Comparison of ENCODE assay signal across 11 cellular contexts in genomic region chr17:39097159-39097519, GRCh38. TPM values are rescaled to one million over a fixed set of nuclear protein-coding genes. Genes with fewer than 3 reads are reported as not detected.
A peak's percentile ranks its signal among the peaks of the same experiment; 100 is the strongest.
DNase-seq lines count a peak whose midpoint lies in the region; ATAC-seq lines count a peak whose summit lies in the region.
"Had no signal": no experiment of that assay in that cellular context is flagged by ENCODE, and none has a peak within 500 bp of the region (broad histone marks: within the 10 kb centered on the region; RNA-seq: fewer than 3 reads in every experiment).

No MANE protein-coding gene starts in this region.

- H3K9me3 Mint-ChIP-seq in activated T-cell treated with anti-CD3 and anti-CD28 coated beads, Interleukin-2, amount 50 U/mL, for 4 hours = no peaks in the 10 kb centered on the region
- no peaks in the 10 kb centered on the region for H3K9me3 Mint-ChIP-seq in effector memory CD8-positive, alpha-beta T cell
- H3K9me3 Mint-ChIP-seq in stimulated activated naive CD8-positive, alpha-beta T cell treated with anti-CD3 and anti-CD28 coated beads, Interleukin-15, amount 100 ng/mL, for 72 hours = no peaks in the 10 kb centered on the region
- H3K9me3 Mint-ChIP-seq: IgD-negative memory B cell had no signal

- H3K4me3 Mint-ChIP-seq in activated T-cell treated with anti-CD3 and anti-CD28 coated beads, Interleukin-2, amount 50 U/mL, for 4 hours = peak overlapping the region; percentile 64
- peak overlapping the region; percentile 86 to 91 for H3K4me3 Mint-ChIP-seq in effector memory CD8-positive, alpha-beta T cell
- H3K4me3 Mint-ChIP-seq in stimulated activated naive CD8-positive, alpha-beta T cell treated with anti-CD3 and anti-CD28 coated beads, Interleukin-15, amount 100 ng/mL, for 72 hours = peak overlapping the region; percentile 55 to 59

- no peaks in the 10 kb centered on the region for H3K27me3 Mint-ChIP-seq in activated T-cell treated with anti-CD3 and anti-CD28 coated beads, Interleukin-2, amount 50 U/mL, for 4 hours (ENCODE audit: low read depth)
- no peaks in the 10 kb centered on the region for H3K27me3 Mint-ChIP-seq in effector memory CD8-positive, alpha-beta T cell
- no peaks in the 10 kb centered on the region for H3K27me3 Mint-ChIP-seq in stimulated activated naive CD8-positive, alpha-beta T cell treated with anti-CD3 and anti-CD28 coated beads, Interleukin-15, amount 100 ng/mL, for 72 hours

- no peak for ATAC-seq in activated T-cell treated with anti-CD3 and anti-CD28 coated beads, Interleukin-2, amount 50 U/mL, for 4 hours
- ATAC-seq in effector memory CD8-positive, alpha-beta T cell (replicated peaks) = no peak
- no peak for ATAC-seq in stimulated activated naive CD8-positive, alpha-beta T cell treated with anti-CD3 and anti-CD28 coated beads, Interleukin-15, amount 100 ng/mL, for 72 hours

- H3K4me1 Mint-ChIP-seq in activated T-cell treated with anti-CD3 and anti-CD28 coated beads, Interleukin-2, amount 50 U/mL, for 4 hours (ENCODE audit: low read depth) = peaks cover 71% of the 10 kb centered on the region
- peaks cover 61 to 73% of the 10 kb centered on the region in 2 donors for H3K4me1 Mint-ChIP-seq in effector memory CD8-positive, alpha-beta T cell (ENCODE audit: low read depth in 2 of 2)
- peaks cover 82% of the 10 kb centered on the region for H3K4me1 Mint-ChIP-seq in stimulated activated naive CD8-positive, alpha-beta T cell treated with anti-CD3 and anti-CD28 coated beads, Interleukin-15, amount 100 ng/mL, for 72 hours

- DNase-seq in activated T-cell treated with anti-CD3 and anti-CD28 coated beads, Interleukin-2, amount 50 U/mL, for 4 hours = no peak
- DNase-seq in activated T-cell treated with anti-CD3 and anti-CD28 coated beads for 4 hours = no peak
- peak; percentile 58 for DNase-seq in NCI-H524 treated with DMSO at 0.1 percent for 48 hours (lab: John Stamatoyannopoulos, UW)
- DNase-seq in effector memory CD8-positive, alpha-beta T cell = no peak
- DNase-seq in stimulated activated naive CD8-positive, alpha-beta T cell treated with anti-CD3 and anti-CD28 coated beads, Interleukin-15, amount 100 ng/mL, for 72 hours = no peak
- no peak for DNase-seq in LoVo (ENCODE audit: low spot score)
- DNase-seq in NCI-H1092 treated with DMSO at 0.1 percent for 48 hours (lab: John Stamatoyannopoulos, UW) = no peak
- DNase-seq in NCI-H2029 (lab: John Stamatoyannopoulos, UW) = no peak
- DNase-seq: Calu3, GDM1 had no signal

- no peaks in the 10 kb centered on the region for H3K36me3 Mint-ChIP-seq in activated T-cell treated with anti-CD3 and anti-CD28 coated beads, Interleukin-2, amount 50 U/mL, for 4 hours (ENCODE audit: insufficient read depth)
- H3K36me3 Mint-ChIP-seq in effector memory CD8-positive, alpha-beta T cell (ENCODE audit: insufficient read depth) = peaks cover 4% of the 10 kb centered on the region
- H3K36me3 Mint-ChIP-seq: IgD-negative memory B cell had no signal

- peak overlapping the region; percentile 94 to 98 for H3K27ac Mint-ChIP-seq in effector memory CD8-positive, alpha-beta T cell
- no peak overlapping the region for H3K27ac Mint-ChIP-seq in stimulated activated naive CD8-positive, alpha-beta T cell treated with anti-CD3 and anti-CD28 coated beads, Interleukin-15, amount 100 ng/mL, for 72 hours

RNA-seq across cellular contexts. Expression of gene PLXDC1, which starts 54.3 kb away (rescaled TPM):
- under 1 TPM; 0.33 to 0.87 (median 0.68) TPM for total RNA-seq in activated T-cell treated with anti-CD3 and anti-CD28 coated beads, Interleukin-2, amount 50 U/mL, for 4 hours

Comparison
In these comparisons a context has a peak if more than half of its experiments do, and no peak if none do; other contexts are left out.
1. H3K27ac Mint-ChIP-seq: peak in effector memory CD8-positive, alpha-beta T cell (2 of 2); none in stimulated activated naive CD8-positive, alpha-beta T cell treated with anti-CD3 and anti-CD28 coated beads, Interleukin-15, amount 100 ng/mL, for 72 hours (0 of 2).
2. Peak in every context shown above with its lines, with median percentiles within 50 percentile points of each other: H3K4me3 Mint-ChIP-seq.